Comparison of ENCODE assay signal across 29 cellular contexts in genomic region chr13:57375876-57376275, GRCh38.
"Had no signal": no experiment of that assay in that cellular context is flagged by ENCODE, and none has a peak within 500 bp of the region (broad histone marks: within the 10 kb centered on the region; RNA-seq: fewer than 3 reads in every experiment).

No MANE protein-coding gene starts in this region.

- H3K4me3 ChIP-seq: pancreas, prostate gland, right lobe of liver, skin epidermis, smooth muscle cell, spleen, suprapubic skin, testis, tibial artery, transverse colon, upper lobe of right lung, uterus had no signal

- H3K9me3 ChIP-seq: neutrophil, prostate gland, right lobe of liver, suprapubic skin, testis, tibial artery, transverse colon, upper lobe of right lung, uterus had no signal

- DNase-seq: naive B cell; naive thymus-derived CD8-positive, alpha-beta T cell; nephron progenitor cell; nucleus accumbens; pancreas; retina; right cardiac atrium; right lobe of liver; spleen; stimulated activated CD4-positive, alpha-beta T cell treated with anti-CD3 and anti-CD28 coated beads, Interleukin-12 subunit alpha, Interleukin-12 subunit beta, amount 100 ng/mL, for 4 hours; stimulated activated CD4-positive, alpha-beta T cell treated with anti-CD3 and anti-CD28 coated beads, Interleukin-1b, Interleukin-23, amount 100 ng/mL, for 48 hours; stimulated activated CD4-positive, alpha-beta T cell treated with anti-CD3 and anti-CD28 coated beads, Interleukin-4, amount 100 ng/mL, for 1 hour; stimulated activated CD4-positive, alpha-beta T cell treated with anti-CD3 and anti-CD28 coated beads, Interleukin-4, amount 100 ng/mL, for 4 hours; stimulated activated CD8-positive, alpha-beta memory T cell treated with anti-CD3 and anti-CD28 coated beads, Interleukin-4, amount 100 ng/mL, for 48 hours; stimulated activated naive CD4-positive, alpha-beta T cell; stimulated activated naive CD8-positive, alpha-beta T cell treated with anti-CD3 and anti-CD28 coated beads, Interleukin-15, amount 100 ng/mL, for 72 hours; substantia nigra; testis; tibial artery; transverse colon; upper lobe of right lung; uterus had no signal

- H3K27me3 ChIP-seq: neutrophil, pancreas, right lobe of liver, spleen, suprapubic skin, testis, tibial artery, transverse colon, upper lobe of right lung, uterus had no signal

- H3K27ac ChIP-seq: neutrophil, pancreas, prostate gland, right lobe of liver, skin epidermis, spleen, suprapubic skin, testis, tibial artery, transverse colon, upper lobe of right lung, uterus had no signal

- H3K36me3 ChIP-seq: neutrophil, pancreas, prostate gland, right lobe of liver, spleen, suprapubic skin, tibial artery, transverse colon, upper lobe of right lung, uterus had no signal

- ATAC-seq: naive thymus-derived CD8-positive, alpha-beta T cell; natural killer cell treated with Interleukin-12 subunit alpha and Interleukin-12 subunit beta and Interleukin-15 and Interleukin-18, amount 100 ng/mL, for 72 hours; pancreas; right cardiac atrium; right lobe of liver; stimulated activated memory B cell treated with anti-CD40 and anti-IgM and Interleukin-4, amounts not matched to agents 10 μg/mL and 1 μg/mL and 100 μg/mL, for 72 hours; stimulated activated naive CD8-positive, alpha-beta T cell treated with anti-CD3 and anti-CD28 coated beads, Interleukin-15, amount 100 ng/mL, for 72 hours; upper lobe of right lung had no signal

- H3K4me1 ChIP-seq: pancreas, prostate gland, right lobe of liver, spleen, suprapubic skin, testis, tibial artery, transverse colon, upper lobe of right lung, uterus had no signal

- H3K4me2 ChIP-seq: smooth muscle cell had no signal
